In genomic region chr13:27372896-27373295, GRCh38 we compare ENCODE assay signal across 16 cellular contexts. TPM values are rescaled to one million over a fixed set of nuclear protein-coding genes. Genes with fewer than 3 reads are reported as not detected.
DNase-seq lines count a peak whose midpoint lies in the region; ATAC-seq, FAIRE-seq and TF ChIP-seq lines count a peak whose summit lies in the region.
"Had no signal": no experiment of that assay in that cellular context is flagged by ENCODE, and none has a peak within 500 bp of the region (broad histone marks: within the 10 kb centered on the region; RNA-seq: fewer than 3 reads in every experiment).

No MANE protein-coding gene starts in this region.

- H3K4me3 Mint-ChIP-seq in effector memory CD8-positive, alpha-beta T cell: no peak overlapping the region
- H3K4me3 Mint-ChIP-seq: naive thymus-derived CD8-positive, alpha-beta T cell had no signal

- peaks cover 9 to 49% (median 28%) of the 10 kb centered on the region in 4 donors for H3K4me1 ChIP-seq in stomach
- H3K4me1 ChIP-seq in aorta (ENCODE audit: control insufficient read depth in 1 of 2, insufficient read depth in 2 of 2, low read length in 2 of 2): no peaks in the 10 kb centered on the region

- 8 to 20% (median 19%) methylated on average over 11 of the region's 11 CpGs for WGBS in stomach, 5 donors
- WGBS in aorta, 2 donors: 17 to 20% methylated on average over 11 of the region's 11 CpGs

- H3K27ac ChIP-seq in stomach (peak overlapping the region in 1 of 5 donors; percentile 13), aorta (ENCODE audit: low read depth in 1 of 2, low read length in 2 of 2) (no peak overlapping the region)
- H3K27ac ChIP-seq: HL-60, SK-N-MC, tibial nerve had no signal

- no peak for TF ChIP-seq EP300 in stomach (IDR thresholded peaks at IDR 0.05)

- TF ChIP-seq CTCF in bronchial epithelial cell (IDR thresholded peaks at IDR 0.05; ENCODE audit: insufficient read depth, low read length, severe bottlenecking): peak; percentile 7
- peak in 2 of 7 experiments; percentile 21 to 30 for TF ChIP-seq CTCF in stomach (IDR thresholded peaks at IDR 0.05)

- DNase-seq in NCI-H82 (lab: John Stamatoyannopoulos, UW): peak; percentile 51
- no peak for DNase-seq in NCI-H82 treated with DMSO at 0.1 percent for 48 hours (lab: John Stamatoyannopoulos, UW; ENCODE audit: unreplicated experiment)
- DNase-seq in NCI-H2171 (lab: John Stamatoyannopoulos, UW): peak; percentile 15
- no peak for DNase-seq in bronchial epithelial cell (ENCODE audit: low read depth)
- DNase-seq in stomach: peak; percentile 80
- DNase-seq in stimulated activated CD8-positive, alpha-beta memory T cell treated with anti-CD3 and anti-CD28 coated beads, Interleukin-4, amount 100 ng/mL, for 48 hours: no peak
- no peak for DNase-seq in aorta
- DNase-seq in effector memory CD8-positive, alpha-beta T cell: no peak
- DNase-seq: activated effector memory CD4-positive, alpha-beta T cell treated with anti-CD3 and anti-CD28 coated beads, Interleukin-2, amount 50 U/mL, for 16 hours; DND-41; naive thymus-derived CD8-positive, alpha-beta T cell; NCI-H1048 had no signal

- H3K4me3 ChIP-seq in bronchial epithelial cell (ENCODE audit: low read depth, low read length) (no peak overlapping the region), stomach (no peak overlapping the region), aorta (ENCODE audit: low read length in 2 of 2) (no peak overlapping the region)
- H3K4me3 ChIP-seq: SK-N-MC, tibial nerve had no signal

- intact Hi-C loops in stomach (cut with DNase I; ENCODE audit: low total_unique reads) (loop anchor here (5.0 to 10.0 kb wide), 2 partner anchors 454 to 612 kb away; partner anchors contain the start of gene URAD), aorta (cut with DNase I) (loop anchor here in 1 of 2 donors (5.0 to 10.0 kb wide), 2 partner anchors 162 to 614 kb away; partner anchors contain the start of gene URAD)

- H3K27me3 ChIP-seq in bronchial epithelial cell (ENCODE audit: control insufficient read depth, insufficient read depth, low read length) (peaks cover 12% of the 10 kb centered on the region), stomach (peaks cover 0 to 17% (median 0%) of the 10 kb centered on the region in 3 donors), aorta (ENCODE audit: control insufficient read depth in 1 of 2, insufficient read depth in 2 of 2, low read length in 1 of 2) (no peaks in the 10 kb centered on the region)

- peaks cover 5 to 9% of the 10 kb centered on the region in 2 donors for H3K4me1 Mint-ChIP-seq in effector memory CD8-positive, alpha-beta T cell (ENCODE audit: low read depth in 2 of 2)

- H3K27ac Mint-ChIP-seq in effector memory CD8-positive, alpha-beta T cell: peak overlapping the region in 1 of 2 donors; percentile 2

- H3K36me3 ChIP-seq in bronchial epithelial cell (ENCODE audit: control insufficient read depth, insufficient read depth, low read length): no peaks in the 10 kb centered on the region
- H3K36me3 ChIP-seq in stomach: no peaks in the 10 kb centered on the region
- no peaks in the 10 kb centered on the region for H3K36me3 ChIP-seq in aorta (ENCODE audit: control insufficient read depth in 1 of 2, insufficient read depth in 2 of 2, low read length in 1 of 2)
- H3K36me3 ChIP-seq: tibial nerve had no signal

- H3K36me3 Mint-ChIP-seq in effector memory CD8-positive, alpha-beta T cell (ENCODE audit: insufficient read depth): peaks cover 3% of the 10 kb centered on the region
- H3K36me3 Mint-ChIP-seq: naive thymus-derived CD8-positive, alpha-beta T cell had no signal

- no peaks in the 10 kb centered on the region for H3K9me3 Mint-ChIP-seq in effector memory CD8-positive, alpha-beta T cell
- H3K9me3 Mint-ChIP-seq: naive thymus-derived CD8-positive, alpha-beta T cell had no signal

- no peak for TF ChIP-seq POLR2A in stomach (IDR thresholded peaks at IDR 0.05)

- H3K27me3 Mint-ChIP-seq in effector memory CD8-positive, alpha-beta T cell: peaks cover 5 to 77% of the 10 kb centered on the region in 2 donors

- ATAC-seq in aorta (ENCODE audit: low FRiP score): no peak
- ATAC-seq in effector memory CD8-positive, alpha-beta T cell (replicated peaks): no peak
- ATAC-seq: esophagus mucosa; naive thymus-derived CD8-positive, alpha-beta T cell had no signal

- no peak for FAIRE-seq in bronchial epithelial cell (lab: Jason Lieb, UNC)

- H3K9me3 ChIP-seq in stomach (no peaks in the 10 kb centered on the region), aorta (ENCODE audit: control insufficient read depth, low read length) (no peaks in the 10 kb centered on the region)
- H3K9me3 ChIP-seq: tibial nerve had no signal

RNA-seq across cellular contexts. Expression of gene GTF3A, which starts 51.5 kb away (rescaled TPM):
- total RNA-seq in bronchial epithelial cell (100 and 163 TPM in 2 replicates), stomach (100 to 1,000 TPM in 1 of 5 donors, 10 to 100 TPM in 4; 53.4 to 220 (median 57.6) TPM), aorta (10 to 100 TPM; 62.1 to 68.5 TPM)
- polyA plus RNA-seq in stomach (100 to 1,000 TPM; 141 to 216 (median 193) TPM), aorta (100 to 1,000 TPM in 1 of 2 donors, 10 to 100 TPM in 1; 75.4 to 191 TPM)

Comparison
In these comparisons a context has a peak if more than half of its experiments do, and no peak if none do; other contexts are left out.
1. DNase-seq: peak in NCI-H82 (single experiment), NCI-H2171 (single experiment) and stomach (single experiment); none in NCI-H82 treated with DMSO at 0.1 percent for 48 hours (single experiment), bronchial epithelial cell (single experiment), stimulated activated CD8-positive, alpha-beta memory T cell treated with anti-CD3 and anti-CD28 coated beads, Interleukin-4, amount 100 ng/mL, for 48 hours (single experiment), aorta (0 of 2) and effector memory CD8-positive, alpha-beta T cell (0 of 3).